8 cellular contexts compared by ENCODE assay signal in genomic region chr12:14771651-14772137, GRCh38. TPM values are rescaled to one million over a fixed set of nuclear protein-coding genes. Genes with fewer than 3 reads are reported as not detected.
DNase-seq lines count a peak whose midpoint lies in the region; ATAC-seq and TF ChIP-seq lines count a peak whose summit lies in the region.

No MANE protein-coding gene starts in this region.

- H3K27ac Mint-ChIP-seq in nephron progenitor cell = peak overlapping the region; percentile 94

- intact Hi-C loops in breast epithelium (cut with DNase I; ENCODE audit: low total_unique reads) = no loop called here

- no peaks in the 10 kb centered on the region for H3K36me3 ChIP-seq in breast epithelium

- peaks cover 68% of the 10 kb centered on the region for H3K4me1 Mint-ChIP-seq in nephron progenitor cell

- peaks cover 14% of the 10 kb centered on the region for H3K36me3 Mint-ChIP-seq in nephron progenitor cell (ENCODE audit: low read depth)

- peaks cover 6% of the 10 kb centered on the region for H3K27me3 Mint-ChIP-seq in nephron progenitor cell (ENCODE audit: low read depth, poor library complexity)

- DNase-seq in GM13977 (ENCODE audit: low spot score) = peak; percentile 37
- DNase-seq in RKO (ENCODE audit: low spot score) = peak; percentile 33
- DNase-seq in breast epithelium (ENCODE audit: low spot score in 2 of 2) = no peak
- peak; percentile 25 for DNase-seq in nephron progenitor cell

- no peaks in the 10 kb centered on the region for H3K27me3 ChIP-seq in breast epithelium

- no peak for TF ChIP-seq POLR2A in breast epithelium (IDR thresholded peaks at IDR 0.05)

- TF ChIP-seq CTCF in GM13977 (IDR thresholded peaks at IDR 0.05; ENCODE audit: extremely low read depth, insufficient read depth, missing control alignments) (no peak), breast epithelium (IDR thresholded peaks at IDR 0.05) (no peak), nephron progenitor cell (IDR thresholded peaks at IDR 0.05) (no peak)

- ATAC-seq in GM21723 (IDR thresholded peaks at IDR 0.05; ENCODE audit: unreplicated experiment) (no peak), GM18520 (IDR thresholded peaks at IDR 0.05; ENCODE audit: unreplicated experiment) (no peak), HG02973 (IDR thresholded peaks at IDR 0.05; ENCODE audit: unreplicated experiment) (no peak), HG03460 (IDR thresholded peaks at IDR 0.05; ENCODE audit: unreplicated experiment) (no peak)

- peak overlapping the region; percentile 95 for H3K27ac ChIP-seq in breast epithelium

- H3K4me1 ChIP-seq in breast epithelium = peaks cover 0 to 7% of the 10 kb centered on the region in 2 donors

- H3K4me3 ChIP-seq in breast epithelium = peak overlapping the region; percentile 73 to 88 (median 78)

- no peaks in the 10 kb centered on the region for H3K9me3 ChIP-seq in breast epithelium

- peaks cover 16% of the 10 kb centered on the region for H3K9me3 Mint-ChIP-seq in nephron progenitor cell

- H3K4me3 Mint-ChIP-seq in nephron progenitor cell = peak overlapping the region; percentile 99

- in situ Hi-C loops in GM13977 (cut with MboI; ENCODE audit: low pct_unique_long_range_greater_than_20kb, low sequenced_read_pairs, unreplicated experiment) = no loop called here

RNA-seq across cellular contexts. Expression of gene WBP11, which starts 31.6 kb away (rescaled TPM):
- 10 to 100 TPM; 20.3 to 22.8 (median 22.1) TPM for total RNA-seq in breast epithelium

RNA-seq across cellular contexts. Expression of gene C12orf60, which starts 31.8 kb away (rescaled TPM):
- 1 to 10 TPM; 1.4 to 2.3 (median 1.6) TPM for total RNA-seq in breast epithelium

RNA-seq across cellular contexts. Expression of gene SMCO3, which starts 42.3 kb away (rescaled TPM):
- total RNA-seq in breast epithelium = under 1 TPM in 2 of 3 donors, not detected in 1; 0.33 to 0.59 TPM

Comparison
In these comparisons a context has a peak if more than half of its experiments do, and no peak if none do; other contexts are left out.
1. DNase-seq: peak in GM13977 (single experiment), RKO (single experiment) and nephron progenitor cell (single experiment); none in breast epithelium (0 of 2).